ENCODE assay signal across 8 cellular contexts in the genomic region with DNA sequence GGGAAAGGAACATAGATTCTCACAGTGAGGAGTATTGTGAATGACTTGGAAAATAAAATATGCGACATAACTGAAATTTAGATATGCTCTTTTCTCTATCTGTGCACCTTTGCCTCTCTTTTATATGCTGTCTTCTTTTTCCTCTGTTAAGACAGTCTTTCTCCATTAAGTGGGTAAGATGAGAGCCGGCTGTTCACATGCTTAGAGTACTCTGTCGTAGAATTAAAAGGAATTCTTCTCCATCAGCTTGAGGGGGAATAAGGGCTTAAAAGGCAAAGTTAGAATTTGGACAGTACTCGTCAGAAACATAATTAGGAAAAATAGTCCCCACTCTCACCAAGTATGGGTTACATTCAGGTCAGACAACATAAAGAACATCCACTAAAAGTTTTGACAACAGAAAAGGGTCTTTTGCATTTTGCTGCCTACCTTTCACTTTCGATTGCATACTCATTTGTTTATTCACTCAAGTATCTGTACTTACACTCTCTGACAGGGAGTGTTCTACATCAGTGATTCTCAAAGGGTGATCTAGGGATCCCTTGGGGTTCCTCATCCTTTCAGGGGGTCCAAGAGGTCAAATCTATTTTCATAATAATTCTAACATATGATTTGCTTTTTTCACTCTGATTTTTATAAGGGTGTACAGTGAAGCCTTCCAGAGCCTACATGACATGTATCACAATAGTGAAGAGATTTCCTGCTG. TPM values are rescaled to one million over a fixed set of nuclear protein-coding genes. Genes with fewer than 3 reads are reported as not detected.
DNase-seq lines count a peak whose midpoint lies in the region; ATAC-seq and FAIRE-seq lines count a peak whose summit lies in the region.

No MANE protein-coding gene starts in this region.

- H3K27ac Mint-ChIP-seq in IgD-negative memory B cell, result peak overlapping the region; percentile 93 to 96 (median 96)

- ATAC-seq in GM21529 (IDR thresholded peaks at IDR 0.05; ENCODE audit: unreplicated experiment) (peak; percentile 96), Right ventricle myocardium superior (ENCODE audit: poor library complexity) (no peak)

- H3K4me1 Mint-ChIP-seq in IgD-negative memory B cell, result peaks cover 36 to 60% (median 48%) of the 10 kb centered on the region in 3 donors

- peak; percentile 26 for DNase-seq in GM18507 (ENCODE audit: extremely low spot score, insufficient read length, low read depth)
- DNase-seq in left kidney (ENCODE audit: low read depth, low spot score), result peak; percentile 18
- DNase-seq in NCI-H187 treated with DMSO at 0.1 percent for 48 hours (lab: John Stamatoyannopoulos, UW), result no peak
- DNase-seq in OCI-M1 (lab: John Stamatoyannopoulos, UW), result no peak
- no peak for DNase-seq in Right ventricle myocardium superior
- no peak for DNase-seq in NCI-H2227 treated with DMSO at 0.1 percent for 48 hours (lab: John Stamatoyannopoulos, UW)

- intact Hi-C loops in Right ventricle myocardium superior (cut with DNase I), result no loop called here

- no peaks in the 10 kb centered on the region for H3K27me3 Mint-ChIP-seq in IgD-negative memory B cell

- H3K9me3 Mint-ChIP-seq in IgD-negative memory B cell, result no peaks in the 10 kb centered on the region

- peak; percentile 87 for FAIRE-seq in GM18507 (lab: Jason Lieb, UNC)

- H3K36me3 Mint-ChIP-seq in IgD-negative memory B cell, result peaks cover 3% of the 10 kb centered on the region

- peak overlapping the region; percentile 85 to 92 (median 88) for H3K4me3 Mint-ChIP-seq in IgD-negative memory B cell

RNA-seq across cellular contexts. Expression of gene ARHGAP15, which starts 48.0 kb away (rescaled TPM):
- polyA plus RNA-seq in IgD-negative memory B cell, result 190 TPM
- 5.4 TPM for total RNA-seq in Right ventricle myocardium superior

Comparison
In these comparisons a context has a peak if more than half of its experiments do, and no peak if none do; other contexts are left out.
1. DNase-seq: peak in GM18507 (single experiment) and left kidney (single experiment); none in NCI-H187 treated with DMSO at 0.1 percent for 48 hours (single experiment), OCI-M1 (single experiment), Right ventricle myocardium superior (single experiment) and NCI-H2227 treated with DMSO at 0.1 percent for 48 hours (single experiment).